Comparison of ENCODE assay signal across 8 cellular contexts in the genomic region with DNA sequence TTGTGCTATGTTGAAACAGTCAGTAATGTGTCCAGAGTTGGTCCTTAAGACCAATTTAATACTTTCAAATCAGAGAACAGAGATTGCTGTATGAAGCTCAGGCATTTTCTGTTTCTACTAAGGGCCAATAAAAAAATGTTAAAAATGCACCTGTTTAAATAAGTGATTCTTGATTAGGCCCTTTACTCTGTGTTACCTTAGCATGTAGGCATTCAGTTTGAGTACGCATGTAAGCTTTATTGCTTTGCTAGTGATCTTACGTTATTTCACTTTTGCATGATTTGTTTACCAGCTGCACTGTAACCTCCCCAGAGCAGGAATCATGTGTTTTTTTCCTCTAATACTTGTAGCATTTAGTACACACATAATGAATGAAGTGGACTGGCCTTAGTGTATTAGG.
"Had no signal": no experiment of that assay in that cellular context is flagged by ENCODE, and none has a peak within 500 bp of the region (broad histone marks: within the 10 kb centered on the region; RNA-seq: fewer than 3 reads in every experiment).

No MANE protein-coding gene starts in this region.

- H3K4me3 ChIP-seq: GM23338, K562 had no signal

- ATAC-seq: GM23338, K562 had no signal

- FAIRE-seq: H1, H54, HTR-8/SVneo, K562 had no signal

- DNase-seq: H9, HCEC 1CT, IMR-90 had no signal
